ENCODE assay signal across 1 cellular context in genomic region chr6:10402648-10403311, GRCh38.
A peak's percentile ranks its signal among the peaks of the same experiment; 100 is the strongest.
TF ChIP-seq lines count a peak whose summit lies in the region.

No MANE protein-coding gene starts in this region.

TF ChIP-seq in K562, 482 proteins besides CTCF, POLR2A, EP300 and RAD21 (continued from another document):
- TF ChIP-seq STAT6 (CRISPR knock-in tag; IDR thresholded peaks at IDR 0.05), result 0 out of 2 replicates have a peak, but pooled peaks have one; percentile 45
- TF ChIP-seq ZNF740 (CRISPR knock-in tag; IDR thresholded peaks at IDR 0.05), result 0 out of 2 replicates have a peak, but pooled peaks have one; percentile 58
- no peak for TF ChIP-seq ZNF740 (tag; IDR thresholded peaks at IDR 0.05)
- TF ChIP-seq ZNF592 (IDR thresholded peaks at IDR 0.05), result 0 out of 2 replicates have a peak, but pooled peaks have one; percentile 34
- no peak for TF ChIP-seq PKNOX1 (IDR thresholded peaks at IDR 0.05)
- TF ChIP-seq ESRRB (CRISPR knock-in tag; IDR thresholded peaks at IDR 0.05; ENCODE audit: borderline replicate concordance), result no peak
- TF ChIP-seq CHD1 (IDR thresholded peaks at IDR 0.05; ENCODE audit: low read length), result peak; percentile 23
- TF ChIP-seq TAF15 (IDR thresholded peaks at IDR 0.05; ENCODE audit: low read depth, low read length), result no peak
TF ChIP-seq in K562: peak in this region for 35.
